19 cellular contexts compared by ENCODE assay signal in the genomic region with DNA sequence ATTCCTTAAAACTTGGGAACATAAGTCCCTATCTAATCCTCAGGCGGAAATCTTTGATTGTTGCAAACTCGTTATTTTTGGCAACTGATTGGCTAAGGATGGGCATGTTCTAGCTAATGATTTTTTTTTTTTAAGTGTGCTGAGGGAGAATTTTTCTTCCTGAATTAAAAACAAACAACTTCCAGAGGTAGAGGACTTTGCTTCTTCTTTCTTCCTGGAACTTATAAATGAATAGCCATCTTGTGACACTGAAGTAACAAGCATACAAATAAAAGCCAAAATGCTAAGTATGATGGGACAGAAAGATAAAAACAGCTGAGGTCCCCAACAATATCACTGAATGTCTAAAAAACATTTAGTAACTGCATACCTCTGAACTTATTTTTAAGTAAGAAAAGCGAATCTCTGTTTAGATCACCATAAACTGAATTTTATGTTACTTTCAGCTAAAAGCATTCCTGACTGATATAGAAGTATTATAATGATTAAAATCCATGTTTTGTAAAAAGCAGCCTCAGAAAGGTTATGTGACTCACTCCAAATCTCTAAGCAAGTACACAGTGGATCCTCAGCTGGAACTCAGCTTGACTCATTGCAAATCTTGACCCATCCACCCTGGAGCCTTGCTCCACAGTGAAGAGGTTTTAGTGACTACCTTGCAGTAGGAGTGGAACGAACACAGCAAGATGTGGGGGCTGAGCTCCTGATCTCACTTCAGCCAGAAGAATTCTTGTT.
DNase-seq lines count a peak whose midpoint lies in the region; ATAC-seq and TF ChIP-seq lines count a peak whose summit lies in the region.
"Had no signal": no experiment of that assay in that cellular context is flagged by ENCODE, and none has a peak within 500 bp of the region (broad histone marks: within the 10 kb centered on the region; RNA-seq: fewer than 3 reads in every experiment).

No MANE protein-coding gene starts in this region.

- H3K79me1 ChIP-seq in IMR-90 (ENCODE audit: low read depth in 1 of 2, low read length in 2 of 2), result no peaks in the 10 kb centered on the region

- peak; percentile 82 for ATAC-seq in IMR-90 (ENCODE audit: low read depth)
- no peak for ATAC-seq in natural killer cell treated with Interleukin-12 subunit alpha and Interleukin-12 subunit beta and Interleukin-15 and Interleukin-18, amount 100 ng/mL, for 72 hours
- ATAC-seq: K562; naive thymus-derived CD8-positive, alpha-beta T cell had no signal

- H4K91ac ChIP-seq in IMR-90 (ENCODE audit: insufficient read depth, low read depth, low read length), result no peak overlapping the region; the same call in 1 of the 2 replicates

- TF ChIP-seq POLR2A in IMR-90 (IDR thresholded peaks at IDR 0.05; ENCODE audit: low read depth, low read length), result no peak
- no peak for TF ChIP-seq POLR2A in esophagus squamous epithelium (IDR thresholded peaks at IDR 0.05)

- H3K4me1 ChIP-seq in IMR-90 (ENCODE audit: control insufficient read depth, insufficient read depth, low read length), result peaks cover 6% of the 10 kb centered on the region
- H3K4me1 ChIP-seq in mammary epithelial cell (ENCODE audit: insufficient read depth, low read length), result peaks cover 19% of the 10 kb centered on the region
- H3K4me1 ChIP-seq in esophagus squamous epithelium, result no peaks in the 10 kb centered on the region

- peak overlapping the region in 1 of 2 experiments; percentile 45; a peak in 1 of 4 replicates for H4K8ac ChIP-seq in IMR-90 (ENCODE audit: low read depth in 2 of 2, low read length in 2 of 2)

- H3K9me3 Mint-ChIP-seq in natural killer cell treated with Interleukin-12 subunit alpha and Interleukin-12 subunit beta and Interleukin-15 and Interleukin-18, amount 100 ng/mL, for 72 hours, result no peaks in the 10 kb centered on the region
- H3K9me3 Mint-ChIP-seq: central memory CD8-positive, alpha-beta T cell; naive thymus-derived CD8-positive, alpha-beta T cell; type B pancreatic cell had no signal

- H2AFZ ChIP-seq in IMR-90 (replicated peaks; ENCODE audit: low read length, poor library complexity), result no peak overlapping the region
- no peak overlapping the region for H2AFZ ChIP-seq in mammary epithelial cell (ENCODE audit: low read depth, low read length)

- H3K79me2 ChIP-seq in mammary epithelial cell (ENCODE audit: insufficient read depth, low read length), result no peaks in the 10 kb centered on the region

- no peak overlapping the region for H2AK9ac ChIP-seq in IMR-90 (replicated peaks; ENCODE audit: low read depth, low read length, poor library complexity)

- H2BK5ac ChIP-seq in IMR-90 (ENCODE audit: low read depth, low read length, poor library complexity, severe bottlenecking), result peak overlapping the region; percentile 62

- H3K27ac ChIP-seq in IMR-90 (ENCODE audit: insufficient read depth, low read length) (no peak overlapping the region), mammary epithelial cell (ENCODE audit: insufficient read depth, low read depth, low read length) (no peak overlapping the region), esophagus squamous epithelium (no peak overlapping the region)
- H3K27ac ChIP-seq: SK-N-MC had no signal

- H3K9ac ChIP-seq in IMR-90 (ENCODE audit: low read depth, low read length) (no peak overlapping the region), mammary epithelial cell (ENCODE audit: insufficient read depth, low read length) (no peak overlapping the region)

- intact Hi-C loops in IMR-90 (cut with micrococcal nuclease), result loop anchor here (5.0 kb wide), 1 partner anchor 58 kb away; no protein-coding TSS in a partner anchor
- intact Hi-C loops in mammary epithelial cell (cut with micrococcal nuclease), result loop anchor here (5.0 kb wide), 1 partner anchor 288 kb away; no protein-coding TSS in a partner anchor
- intact Hi-C loops in esophagus squamous epithelium (cut with DNase I), result no loop called here

- H3K56ac ChIP-seq in IMR-90 (ENCODE audit: extremely low read depth, insufficient read depth, low read length), result no peak overlapping the region

- CTCF ChIA-PET in IMR-90 (lab: Yijun Ruan, JAX) (interaction anchor here (0.7 kb wide), 1 partner anchor 151 kb away, joined by 3 read pairs; no protein-coding TSS in a partner anchor), mammary epithelial cell (lab: Charles Lee; ENCODE audit: low non-redundant PET) (no interaction called here)

- H3K4me2 ChIP-seq in IMR-90 (ENCODE audit: low read depth, low read length) (no peak overlapping the region), mammary epithelial cell (ENCODE audit: insufficient read depth, low read depth, low read length) (no peak overlapping the region)

- no peaks in the 10 kb centered on the region for H3K27me3 ChIP-seq in IMR-90 (ENCODE audit: control insufficient read depth, insufficient read depth, low read length)
- H3K27me3 ChIP-seq in mammary epithelial cell (ENCODE audit: insufficient read depth, low read length), result no peaks in the 10 kb centered on the region
- H3K27me3 ChIP-seq in esophagus squamous epithelium, result peaks cover 0 to 3% (median 0%) of the 10 kb centered on the region in 4 donors

- dilution Hi-C loops in IMR-90 (cut with HindIII; ENCODE audit: low sequenced_read_pairs, unreplicated experiment), result no loop called here
- dilution Hi-C loops in mammary epithelial cell (cut with HindIII; ENCODE audit: low sequenced_read_pairs), result no loop called here

- BruUV-seq in IMR-90 (replicated peaks; lab: Mats Ljungman, UMichigan), result no TSS peak
- BruUV-seq in mammary epithelial cell (replicated peaks; lab: Mats Ljungman, UMichigan), result no TSS peak

- H4K20me1 ChIP-seq in IMR-90 (ENCODE audit: insufficient read depth, low read length), result no peaks in the 10 kb centered on the region
- no peaks in the 10 kb centered on the region for H4K20me1 ChIP-seq in mammary epithelial cell (ENCODE audit: insufficient read depth, low read length)

- POLR2A ChIA-PET in IMR-90 (lab: Charles Lee; ENCODE audit: unreplicated experiment), result interaction anchor here (0.6 kb wide), 2 partner anchors 42 to 61 kb away, joined by 3 to 4 read pairs; no protein-coding TSS in a partner anchor

- H2BK15ac ChIP-seq in IMR-90 (ENCODE audit: low read depth, low read length), result no peak overlapping the region

- H3K18ac ChIP-seq in IMR-90 (ENCODE audit: low read depth, low read length), result peak overlapping the region; percentile 53; the same call in 1 of the 2 replicates

- TF ChIP-seq CTCF in IMR-90 (conservative IDR thresholded peaks at IDR 0.05; ENCODE audit: low read depth, low read length) (no peak), mammary epithelial cell (conservative IDR thresholded peaks at IDR 0.05 in 1 of 2, IDR thresholded peaks at IDR 0.05 in 1 of 2; ENCODE audit: extremely low read depth in 1 of 2, insufficient read depth in 1 of 2, low read depth in 1 of 2, low read length in 2 of 2) (no peak), esophagus squamous epithelium (IDR thresholded peaks at IDR 0.05) (no peak)

- TF ChIP-seq RAD21 in IMR-90 (IDR thresholded peaks at IDR 0.05; ENCODE audit: low read length), result no peak

- H3K4me3 Mint-ChIP-seq in natural killer cell treated with Interleukin-12 subunit alpha and Interleukin-12 subunit beta and Interleukin-15 and Interleukin-18, amount 100 ng/mL, for 72 hours, result no peak overlapping the region
- H3K4me3 Mint-ChIP-seq: central memory CD8-positive, alpha-beta T cell; naive thymus-derived CD8-positive, alpha-beta T cell; type B pancreatic cell had no signal

- H2BK120ac ChIP-seq in IMR-90 (ENCODE audit: low read depth, low read length), result 0 out of 2 replicates have a peak overlapping the region, but pooled peaks have one; percentile 16

- H3K36me3 ChIP-seq in IMR-90 (ENCODE audit: control insufficient read depth, insufficient read depth, low read length) (no peaks in the 10 kb centered on the region), mammary epithelial cell (ENCODE audit: insufficient read depth, low read length) (no peaks in the 10 kb centered on the region), esophagus squamous epithelium (no peaks in the 10 kb centered on the region)

- H3K14ac ChIP-seq in IMR-90 (replicated peaks; ENCODE audit: low read depth, low read length), result no peak overlapping the region

- H3K27me3 Mint-ChIP-seq in natural killer cell treated with Interleukin-12 subunit alpha and Interleukin-12 subunit beta and Interleukin-15 and Interleukin-18, amount 100 ng/mL, for 72 hours, result peaks cover 15 to 43% of the 10 kb centered on the region in 2 donors

- no peak overlapping the region for H3K23ac ChIP-seq in IMR-90 (ENCODE audit: low read depth, low read length)

- H2BK20ac ChIP-seq in IMR-90 (ENCODE audit: low read depth, low read length), result peak overlapping the region; percentile 28; the same call in 1 of the 2 replicates

- no peaks in the 10 kb centered on the region for H3K9me1 ChIP-seq in IMR-90 (ENCODE audit: insufficient read depth, low read length)

- WGBS in IMR-90 (ENCODE audit: extremely low coverage in 2 of 2, insufficient read length in 1 of 2), 2 experiments, result no CpG with 5 or more reads among the region's 4 CpGs
- WGBS in mammary epithelial cell (ENCODE audit: low coverage, missing lambda C conversion rate), result 64% methylated on average over 4 of the region's 4 CpGs
- 56 to 69% methylated on average over 4 of the region's 4 CpGs for WGBS in esophagus squamous epithelium, 2 donors

- no peak overlapping the region for H2AK5ac ChIP-seq in IMR-90 (ENCODE audit: low read depth, low read length)

- no peak overlapping the region for H3K27ac Mint-ChIP-seq in natural killer cell treated with Interleukin-12 subunit alpha and Interleukin-12 subunit beta and Interleukin-15 and Interleukin-18, amount 100 ng/mL, for 72 hours
- H3K27ac Mint-ChIP-seq: naive thymus-derived CD8-positive, alpha-beta T cell; type B pancreatic cell had no signal

- H3K4ac ChIP-seq in IMR-90 (ENCODE audit: low read depth, low read length), result no peak overlapping the region; the same call in 1 of the 2 replicates

- H4K5ac ChIP-seq in IMR-90 (ENCODE audit: low read depth, low read length), result no peak overlapping the region

- no peaks in the 10 kb centered on the region for H3K36me3 Mint-ChIP-seq in natural killer cell treated with Interleukin-12 subunit alpha and Interleukin-12 subunit beta and Interleukin-15 and Interleukin-18, amount 100 ng/mL, for 72 hours
- H3K36me3 Mint-ChIP-seq: naive thymus-derived CD8-positive, alpha-beta T cell; type B pancreatic cell had no signal

- peak; percentile 71 for DNase-seq in AG08395 (ENCODE audit: low spot score)
- peak; percentile 90 for DNase-seq in IMR-90
- peak; percentile 57 for DNase-seq in mammary epithelial cell
- peak; percentile 21 for DNase-seq in kidney tubule cell (ENCODE audit: low spot score)
- no peak for DNase-seq in NK-92 (lab: John Stamatoyannopoulos, UW; ENCODE audit: unreplicated experiment)
- DNase-seq in esophagus squamous epithelium (lab: John Stamatoyannopoulos, UW), result no peak
- no peak for DNase-seq in SKM-1 treated with dmso at 0.1 percent for 144 hours (lab: John Stamatoyannopoulos, UW; ENCODE audit: unreplicated experiment)
- no peak for DNase-seq in natural killer cell treated with Interleukin-12 subunit alpha and Interleukin-12 subunit beta and Interleukin-15 and Interleukin-18, amount 100 ng/mL, for 72 hours (ENCODE audit: low spot score)
- DNase-seq: activated CD8-positive, alpha-beta memory T cell treated with anti-CD3 and anti-CD28 coated beads for 24 hours; activated gamma-delta T cell treated with Interleukin-2 at 50 U/mL for 16 hours; naive thymus-derived CD8-positive, alpha-beta T cell; NCI-H1436 treated with DMSO at 0.1 percent for 48 hours; NCI-H510A; retina; stimulated activated CD4-positive, alpha-beta T cell treated with anti-CD3 and anti-CD28 coated beads, Interleukin-2, amount 100 ng/mL, for 24 hours had no signal

- H3K9me3 ChIP-seq in IMR-90 (ENCODE audit: control insufficient read depth, insufficient read depth, low read length), result no peaks in the 10 kb centered on the region
- no peaks in the 10 kb centered on the region for H3K9me3 ChIP-seq in mammary epithelial cell (replicated peaks; ENCODE audit: insufficient read depth, low read length)
- no peaks in the 10 kb centered on the region for H3K9me3 ChIP-seq in esophagus squamous epithelium

- no peak overlapping the region for H3K4me3 ChIP-seq in IMR-90 (ENCODE audit: insufficient read depth, low read depth, low read length)
- no peak overlapping the region for H3K4me3 ChIP-seq in mammary epithelial cell (replicated peaks in 1 of 3; ENCODE audit: insufficient read depth in 1 of 3, low read depth in 2 of 3, low read length in 3 of 3)
- H3K4me3 ChIP-seq in esophagus squamous epithelium, result no peak overlapping the region
- H3K4me3 ChIP-seq: K562, SK-N-MC had no signal

- in situ Hi-C loops in IMR-90 (cut with MboI; ENCODE audit: low sequenced_read_pairs) (no loop called here), mammary epithelial cell (cut with MboI; ENCODE audit: low sequenced_read_pairs in 2 of 2) (no loop called here)

- no peaks in the 10 kb centered on the region for H3K4me1 Mint-ChIP-seq in natural killer cell treated with Interleukin-12 subunit alpha and Interleukin-12 subunit beta and Interleukin-15 and Interleukin-18, amount 100 ng/mL, for 72 hours (ENCODE audit: low read depth in 2 of 2)
- H3K4me1 Mint-ChIP-seq: central memory CD8-positive, alpha-beta T cell; naive thymus-derived CD8-positive, alpha-beta T cell had no signal

Comparison
In these comparisons a context has a peak if more than half of its experiments do, and no peak if none do; other contexts are left out.
1. DNase-seq: peak in AG08395 (single experiment), IMR-90 (single experiment), mammary epithelial cell (single experiment) and kidney tubule cell (single experiment); none in NK-92 (single experiment), esophagus squamous epithelium (single experiment), SKM-1 treated with dmso at 0.1 percent for 144 hours (single experiment) and natural killer cell treated with Interleukin-12 subunit alpha and Interleukin-12 subunit beta and Interleukin-15 and Interleukin-18, amount 100 ng/mL, for 72 hours (single experiment).